17 cellular contexts compared by ENCODE assay signal in the genomic region with DNA sequence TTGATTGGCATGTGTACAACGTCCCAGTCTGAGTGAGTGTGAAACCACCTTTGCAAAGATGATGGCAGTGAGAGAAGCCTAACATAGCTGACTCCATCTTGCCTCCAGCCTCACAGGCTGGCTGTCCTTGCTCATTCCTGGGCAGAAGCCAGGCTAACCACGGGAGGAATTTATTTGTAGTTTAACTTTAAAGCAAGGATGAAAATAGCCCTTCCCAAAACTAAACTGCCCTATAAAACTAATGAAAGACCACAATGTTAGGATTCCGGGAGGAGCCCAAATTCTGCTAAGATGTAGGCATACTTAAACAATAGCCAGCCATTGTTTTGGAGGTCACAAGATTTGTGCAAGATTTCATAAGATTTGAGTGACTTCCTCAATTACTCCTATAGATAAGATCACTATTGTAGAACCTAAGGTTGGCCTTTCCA.
DNase-seq lines count a peak whose midpoint lies in the region; ATAC-seq, FAIRE-seq and TF ChIP-seq lines count a peak whose summit lies in the region.
"Had no signal": no experiment of that assay in that cellular context is flagged by ENCODE, and none has a peak within 500 bp of the region (broad histone marks: within the 10 kb centered on the region; RNA-seq: fewer than 3 reads in every experiment).

No MANE protein-coding gene starts in this region.

- intact Hi-C loops in kidney (cut with DNase I) = no loop called here

- H3K27ac ChIP-seq in kidney (ENCODE audit: low read depth in 2 of 2, low read length in 2 of 2) = no peak overlapping the region

- H3K9ac ChIP-seq in kidney (ENCODE audit: low read length in 2 of 2) = no peak overlapping the region
- H3K9ac ChIP-seq: SK-N-SH had no signal

- H3K9me3 ChIP-seq in kidney (ENCODE audit: control insufficient read depth in 1 of 2, low read length in 2 of 2) = no peaks in the 10 kb centered on the region
- H3K9me3 ChIP-seq: BE2C, HAP-1, SK-N-SH had no signal

- no peak overlapping the region for H3K4me3 ChIP-seq in kidney (ENCODE audit: low read length in 2 of 2)
- H3K4me3 ChIP-seq: HAP-1 had no signal

- H3K36me3 ChIP-seq in kidney (ENCODE audit: control insufficient read depth in 1 of 2, insufficient read depth in 2 of 2, low read length in 2 of 2) = no peaks in the 10 kb centered on the region
- H3K36me3 ChIP-seq: BE2C, HAP-1 had no signal

- DNase-seq in EH (ENCODE audit: low read depth) = peak; percentile 63
- peak; percentile 14 for DNase-seq in HS-5 (ENCODE audit: low read depth)
- DNase-seq in SW480 (ENCODE audit: low spot score) = peak; percentile 58
- peak; percentile 29 for DNase-seq in iris pigment epithelial cell (ENCODE audit: low read depth)
- DNase-seq in kidney = no peak
- DNase-seq in NK-92 (lab: John Stamatoyannopoulos, UW; ENCODE audit: unreplicated experiment) = no peak
- DNase-seq: BE2C; CD4-positive, alpha-beta memory T cell; NCI-H226; NCI-H69; SK-N-SH; T-helper 17 cell had no signal

- no peak for TF ChIP-seq CTCF in kidney (IDR thresholded peaks at IDR 0.05; ENCODE audit: borderline replicate concordance, extremely low read depth, insufficient read depth)

- ATAC-seq in HG02642 (IDR thresholded peaks at IDR 0.05; ENCODE audit: poor library complexity, unreplicated experiment) (no peak), HG03520 (IDR thresholded peaks at IDR 0.05; ENCODE audit: unreplicated experiment) (no peak)
- ATAC-seq: Right ventricle myocardium inferior, T-helper 17 cell had no signal

- FAIRE-seq in kidney (lab: Jason Lieb, UNC) = no peak
- FAIRE-seq: GM18507 had no signal

- H3K4me1 ChIP-seq in kidney (ENCODE audit: control insufficient read depth in 1 of 2, insufficient read depth in 1 of 2, low read depth in 1 of 2, low read length in 2 of 2) = no peaks in the 10 kb centered on the region
- H3K4me1 ChIP-seq: BE2C, HAP-1 had no signal

Comparison
In these comparisons a context has a peak if more than half of its experiments do, and no peak if none do; other contexts are left out.
1. DNase-seq: peak in EH (single experiment), HS-5 (single experiment), SW480 (single experiment) and iris pigment epithelial cell (single experiment); none in kidney (single experiment) and NK-92 (single experiment).